8 cellular contexts compared by ENCODE assay signal in genomic region chr3:51982352-51982837, GRCh38. TPM values are rescaled to one million over a fixed set of nuclear protein-coding genes. Genes with fewer than 3 reads are reported as not detected.
DNase-seq lines count a peak whose midpoint lies in the region; ATAC-seq and TF ChIP-seq lines count a peak whose summit lies in the region.

No MANE protein-coding gene starts in this region.

- no peaks in the 10 kb centered on the region for H3K36me3 ChIP-seq in PC-9 (ENCODE audit: low read depth)
- peaks cover 0 to 3% (median 2%) of the 10 kb centered on the region in 4 donors for H3K36me3 ChIP-seq in liver (ENCODE audit: control insufficient read depth in 4 of 4, insufficient read depth in 3 of 4, low read depth in 1 of 4, low read length in 3 of 4)
- peaks cover 2% of the 10 kb centered on the region for H3K36me3 ChIP-seq in thoracic aorta

- H3K9me3 ChIP-seq in PC-9 (ENCODE audit: insufficient read depth, low read depth): no peaks in the 10 kb centered on the region
- no peaks in the 10 kb centered on the region for H3K9me3 ChIP-seq in liver (ENCODE audit: control insufficient read depth in 4 of 4, low read length in 3 of 4)
- no peaks in the 10 kb centered on the region for H3K9me3 ChIP-seq in thoracic aorta

- H3F3A ChIP-seq in PC-9 (ENCODE audit: insufficient read depth, low read depth): peaks cover 32% of the 10 kb centered on the region

- peak; percentile 77 for TF ChIP-seq CTCF in PC-9 (conservative IDR thresholded peaks at IDR 0.05)
- peak; percentile 76 for TF ChIP-seq CTCF in liver (IDR thresholded peaks at IDR 0.05; ENCODE audit: low read depth, low read length, missing input control)
- TF ChIP-seq CTCF in thoracic aorta (IDR thresholded peaks at IDR 0.05): peak; percentile 34

- BruUV-seq in PC-9 (replicated peaks; lab: Mats Ljungman, UMichigan): TSS peak; percentile 52

- H3K79me2 ChIP-seq in PC-9 (ENCODE audit: low read depth): 0 out of 2 replicates have a peak, but pooled peaks cover 10% of the 10 kb centered on the region

- peak overlapping the region; percentile 67 for H3K4me3 ChIP-seq in PC-9
- H3K4me3 ChIP-seq in liver (ENCODE audit: low read depth in 1 of 3, low read length in 3 of 3): peak overlapping the region; percentile 62 to 89 (median 85)
- peak overlapping the region; percentile 89 for H3K4me3 ChIP-seq in thoracic aorta

- 3% methylated on average over 4 of the region's 4 CpGs for WGBS in liver

- no peaks in the 10 kb centered on the region for H3K9me2 ChIP-seq in PC-9 (ENCODE audit: insufficient read depth)

- no peaks in the 10 kb centered on the region for H3K27me3 ChIP-seq in PC-9 (ENCODE audit: insufficient read depth, low read depth)
- no peaks in the 10 kb centered on the region for H3K27me3 ChIP-seq in liver (ENCODE audit: control insufficient read depth in 4 of 4, insufficient read depth in 4 of 4, low read length in 3 of 4)
- no peaks in the 10 kb centered on the region for H3K27me3 ChIP-seq in thoracic aorta (replicated peaks; ENCODE audit: insufficient read depth)

- peak overlapping the region; percentile 92 to 94 for H3K9ac ChIP-seq in liver (ENCODE audit: low read depth in 1 of 2, low read length in 2 of 2)

- ATAC-seq in HG03159 (IDR thresholded peaks at IDR 0.05; ENCODE audit: unreplicated experiment) (peak; percentile 53), thoracic aorta (ENCODE audit: insufficient number of reproducible peaks, low FRiP score, low read depth) (no peak)

- no peaks in the 10 kb centered on the region for H4K20me1 ChIP-seq in PC-9 (ENCODE audit: insufficient read depth)

- POLR2A ChIA-PET in PC-9 (lab: Charles Lee; ENCODE audit: unreplicated experiment): interaction anchor here (0.6 to 1.3 kb wide), 5 partner anchors 9 to 64 kb away, joined by 3 to 9 read pairs (median 5); partner anchors contain the start of genes ABHD14B, RPL29 and RRP9

- H3K4me2 ChIP-seq in PC-9: peak overlapping the region; percentile 93

- DNase-seq in DMS53 (lab: John Stamatoyannopoulos, UW) (peak; percentile 86), GM19240 (ENCODE audit: insufficient read length, low spot score) (peak; percentile 79), PC-9 (peak; percentile 68 to 74), caudate nucleus (lab: John Stamatoyannopoulos, UW) (peak in 2 of 61 donors; percentile 10 to 46), thoracic aorta (ENCODE audit: low spot score) (no peak), AG08395 (ENCODE audit: low spot score) (no peak)

- peak overlapping the region; percentile 80 for H2AFZ ChIP-seq in PC-9

- TF ChIP-seq RAD21 in liver (IDR thresholded peaks at IDR 0.05): peak; percentile 32 to 66

- peak overlapping the region; percentile 89 for H3K27ac ChIP-seq in PC-9
- peak overlapping the region; percentile 91 for H3K27ac ChIP-seq in caudate nucleus (ENCODE audit: low read depth, low read length)
- H3K27ac ChIP-seq in liver (ENCODE audit: low read depth in 1 of 2, low read length in 2 of 2): peak overlapping the region; percentile 96 to 100
- H3K27ac ChIP-seq in thoracic aorta: peak overlapping the region; percentile 94 to 97

- H3K4me1 ChIP-seq in PC-9 (replicated peaks; ENCODE audit: insufficient read depth) (peaks cover 29% of the 10 kb centered on the region), liver (ENCODE audit: control insufficient read depth in 4 of 4, insufficient read depth in 4 of 4, low read length in 3 of 4) (peaks cover 6 to 51% (median 26%) of the 10 kb centered on the region in 4 donors), thoracic aorta (ENCODE audit: control insufficient read depth in 1 of 2, low read depth in 2 of 2) (peaks cover 15 to 22% of the 10 kb centered on the region in 2 donors)

- CTCF ChIA-PET in PC-9 (lab: Charles Lee): interaction anchor here (2.5 kb wide), 1 partner anchor 8 kb away, joined by 15 read pairs; the partner anchor contains the start of genes ABHD14A and ABHD14B

- intact Hi-C loops in PC-9 (cut with micrococcal nuclease; ENCODE audit: unreplicated experiment): loop anchor here (2.0 kb wide), 1 partner anchor 40 kb away; the partner anchor contains the start of gene PARP3

TF ChIP-seq in liver, 16 proteins besides CTCF, POLR2A, EP300 and RAD21:
- peak; percentile 99 for TF ChIP-seq HNF4A (conservative IDR thresholded peaks at IDR 0.05)
- TF ChIP-seq MAX (IDR thresholded peaks at IDR 0.05): peak; percentile 69
- TF ChIP-seq RXRA (IDR thresholded peaks at IDR 0.05): peak; percentile 86 to 87
- peak; percentile 33 for TF ChIP-seq ZBTB33 (IDR thresholded peaks at IDR 0.05)
- TF ChIP-seq HNF4G (IDR thresholded peaks at IDR 0.05): peak; percentile 94
- peak in 1 of 2 donors; percentile 46 for TF ChIP-seq GABPA (IDR thresholded peaks at IDR 0.05 in 1 of 2, conservative IDR thresholded peaks at IDR 0.05 in 1 of 2)
- no peak for TF ChIP-seq TAF1 (conservative IDR thresholded peaks at IDR 0.05)
- TF ChIP-seq SP1 (IDR thresholded peaks at IDR 0.05): peak; percentile 96
- peak; percentile 56 for TF ChIP-seq REST (IDR thresholded peaks at IDR 0.05)
- TF ChIP-seq FOXA1 (IDR thresholded peaks at IDR 0.05): no peak
- peak; percentile 21 for TF ChIP-seq ATF3 (IDR thresholded peaks at IDR 0.05)
- peak; percentile 59 for TF ChIP-seq NR2F2 (IDR thresholded peaks at IDR 0.05)
- no peak for TF ChIP-seq EGR1 (IDR thresholded peaks at IDR 0.05; ENCODE audit: low read depth in 2 of 2)
- peak; percentile 84 for TF ChIP-seq JUND (IDR thresholded peaks at IDR 0.05)
- peak; percentile 27 for TF ChIP-seq FOXA2 (IDR thresholded peaks at IDR 0.05)
- TF ChIP-seq YY1 (IDR thresholded peaks at IDR 0.05): peak; percentile 31

RNA-seq across cellular contexts. Expression of gene ACY1, which starts 0.9 kb away (rescaled TPM):
- total RNA-seq in PC-9 (2021) (52.2 and 63.3 TPM in 2 replicates), liver (100 to 1,000 TPM in 1 of 2 donors, 10 to 100 TPM in 1; 69.5 to 241 TPM), thoracic aorta (10 to 100 TPM in 1 of 2 donors, 1 to 10 TPM in 1; 6.1 to 12.3 TPM)
- 100 to 1,000 TPM; 234 to 274 TPM for polyA plus RNA-seq in liver

RNA-seq across cellular contexts. Expression of gene ABHD14A, which starts 7.5 kb away (rescaled TPM):
- total RNA-seq in PC-9 (2021) (7.1 and 9.9 TPM in 2 replicates), liver (10 to 100 TPM in 1 of 2 donors, 1 to 10 TPM in 1; 8.2 to 10.5 TPM), thoracic aorta (10 to 100 TPM in 1 of 2 donors, 1 to 10 TPM in 1; 9.7 to 24.0 TPM)
- polyA plus RNA-seq in liver: 10 to 100 TPM; 16.3 to 19.9 TPM

RNA-seq across cellular contexts. Expression of gene ABHD14B, which starts 8.5 kb away (rescaled TPM):
- total RNA-seq in PC-9 (2021): 63.2 and 64.4 TPM in 2 replicates
- 10 to 100 TPM; 24.3 to 43.3 TPM for total RNA-seq in liver
- 100 to 1,000 TPM in 1 of 2 donors, 10 to 100 TPM in 1; 90.6 to 127 TPM for polyA plus RNA-seq in liver
- 10 to 100 TPM; 28.6 to 55.2 TPM for total RNA-seq in thoracic aorta

RNA-seq across cellular contexts. Expression of gene RPL29, which starts 13.3 kb away (rescaled TPM):
- total RNA-seq in PC-9 (2021): 942 and 1,278 TPM in 2 replicates
- total RNA-seq in liver: 100 to 1,000 TPM; 292 to 358 TPM
- polyA plus RNA-seq in liver: 100 to 1,000 TPM; 418 to 789 TPM
- total RNA-seq in thoracic aorta: 100 to 1,000 TPM; 642 to 718 TPM

RNA-seq across cellular contexts. Expression of gene PCBP4, which starts 15.1 kb away (rescaled TPM):
- total RNA-seq in PC-9 (2021) (14.7 and 17.9 TPM in 2 replicates), liver (1 to 10 TPM; 4.0 to 4.9 TPM), thoracic aorta (100 to 1,000 TPM; 127 to 144 TPM)
- polyA plus RNA-seq in liver: 1 to 10 TPM; 2.7 to 7.9 TPM

Comparison
In these comparisons a context has a peak if more than half of its experiments do, and no peak if none do; other contexts are left out.
1. DNase-seq: peak in DMS53 (single experiment), GM19240 (single experiment) and PC-9 (2 of 2); none in thoracic aorta (single experiment) and AG08395 (single experiment).
2. Peak in every context shown above with its lines, with median percentiles within 50 percentile points of each other: H3K27ac ChIP-seq, H3K4me3 ChIP-seq and CTCF ChIP-seq.